Comparison of ENCODE assay signal across 8 cellular contexts in the genomic region with DNA sequence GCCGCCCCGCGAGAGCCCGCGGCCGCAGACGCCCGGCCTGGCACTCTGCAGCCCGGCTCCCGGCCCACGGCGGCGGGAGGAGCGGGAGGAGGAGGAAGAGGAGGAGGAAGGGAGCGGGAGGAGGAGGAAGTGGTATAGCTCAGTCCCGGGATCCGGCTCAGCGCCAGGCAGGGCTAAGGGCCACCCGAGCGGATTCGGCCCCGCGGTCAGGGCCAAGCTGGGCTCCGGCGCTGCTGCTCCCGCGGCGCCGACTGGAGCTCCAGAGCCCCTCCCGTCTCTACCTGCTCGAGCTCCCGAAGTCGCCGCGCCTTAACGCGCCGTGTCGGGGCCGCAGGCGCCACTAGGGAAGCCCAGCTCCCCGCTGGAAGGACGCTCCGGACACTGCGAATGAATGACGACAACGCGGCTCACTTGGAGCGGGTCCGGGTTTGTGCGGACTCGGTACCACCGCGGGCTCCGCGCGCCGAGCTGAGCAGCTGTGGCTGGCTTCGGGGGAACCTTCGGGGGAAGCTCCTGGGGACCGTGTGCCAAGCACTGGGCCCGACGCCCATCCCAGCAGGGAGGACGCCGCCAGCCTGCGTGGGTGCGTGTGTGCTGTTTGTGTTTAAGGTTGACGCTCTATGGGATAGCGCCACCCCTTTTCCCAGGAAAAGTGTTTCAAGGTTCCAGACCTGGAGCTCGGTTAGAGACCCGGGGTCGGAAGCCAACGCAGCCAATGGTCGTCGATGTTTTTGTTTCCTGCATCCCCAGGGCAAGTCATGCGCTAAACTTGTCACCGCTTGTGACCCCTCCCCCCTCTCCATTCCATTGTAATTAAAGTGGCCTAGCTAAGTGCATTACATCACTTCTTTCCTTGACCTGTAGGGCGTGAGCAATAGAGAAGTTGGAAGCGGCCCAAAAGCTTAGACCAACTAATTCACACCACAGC. TPM values are rescaled to one million over a fixed set of nuclear protein-coding genes. Genes with fewer than 3 reads are reported as not detected.
DNase-seq lines count a peak whose midpoint lies in the region; ATAC-seq and TF ChIP-seq lines count a peak whose summit lies in the region.

A gene (minus strand): TSS at position 94 of the 928 bp plus-strand sequence. CDS start 340 bp downstream, outside the sequence.

- H3K9me3 Mint-ChIP-seq in CD4-positive, alpha-beta T cell: no peaks in the 10 kb centered on the region
- no peaks in the 10 kb centered on the region for H3K9me3 Mint-ChIP-seq in activated CD8-positive, alpha-beta memory T cell treated with anti-CD3 and anti-CD28 coated beads, Interleukin-2, amount 10 ng/mL, durations not matched to agents 7 days and 5 days (ENCODE audit: low read depth)

- no peak for DNase-seq in CD4-positive, alpha-beta T cell
- DNase-seq in NCI-H2196 (lab: John Stamatoyannopoulos, UW; ENCODE audit: unreplicated experiment) (peak; percentile 70), fibroblast of pulmonary artery (ENCODE audit: low read depth) (peak; percentile 82), ureter (ENCODE audit: low spot score) (peak; percentile 86)
- no peak for DNase-seq in activated CD8-positive, alpha-beta memory T cell treated with anti-CD3 and anti-CD28 coated beads, Interleukin-2, amount 10 ng/mL, durations not matched to agents 7 days and 5 days

- no peaks in the 10 kb centered on the region for H3K4me1 ChIP-seq in mucosa of stomach (ENCODE audit: control insufficient read depth, insufficient read depth, low read length)

- ATAC-seq in CD4-positive, alpha-beta T cell (ENCODE audit: poor library complexity): no peak
- ATAC-seq in GM19035 (IDR thresholded peaks at IDR 0.05; ENCODE audit: unreplicated experiment) (peak; percentile 36), HG03159 (IDR thresholded peaks at IDR 0.05; ENCODE audit: unreplicated experiment) (peak; percentile 34)
- peak; percentile 33 for ATAC-seq in activated CD8-positive, alpha-beta memory T cell treated with anti-CD3 and anti-CD28 coated beads, Interleukin-2, amount 10 ng/mL, durations not matched to agents 7 days and 5 days

- intact Hi-C loops in CD4-positive, alpha-beta T cell (cut with DNase I, micrococcal nuclease): no loop called here

- peak within 1 kb of the TSS; percentile 88 for H3K9ac ChIP-seq in mucosa of stomach (ENCODE audit: low read length)

- TF ChIP-seq CTCF in CD4-positive, alpha-beta T cell (IDR thresholded peaks at IDR 0.05): no peak
- TF ChIP-seq CTCF in fibroblast of pulmonary artery (IDR thresholded peaks at IDR 0.05; ENCODE audit: low read length, missing control alignments): no peak

- H3K27ac Mint-ChIP-seq in CD4-positive, alpha-beta T cell: no peak within 1 kb of the TSS
- H3K27ac Mint-ChIP-seq in activated CD8-positive, alpha-beta memory T cell treated with anti-CD3 and anti-CD28 coated beads, Interleukin-2, amount 10 ng/mL, durations not matched to agents 7 days and 5 days: no peak within 1 kb of the TSS

- H3K9me3 ChIP-seq in CD4-positive, alpha-beta T cell (ENCODE audit: control insufficient read depth, low read length): no peaks in the 10 kb centered on the region
- no peaks in the 10 kb centered on the region for H3K9me3 ChIP-seq in mucosa of stomach (ENCODE audit: control insufficient read depth, low read length)

- H3K27ac ChIP-seq in CD4-positive, alpha-beta T cell (ENCODE audit: low read depth, low read length): no peak within 1 kb of the TSS

- H3K27me3 ChIP-seq in CD4-positive, alpha-beta T cell (ENCODE audit: control insufficient read depth, insufficient read depth, low read length): peaks cover 42% of the 10 kb centered on the region
- H3K27me3 ChIP-seq in mucosa of stomach (ENCODE audit: control insufficient read depth, insufficient read depth, low read length): no peaks in the 10 kb centered on the region

- no peaks in the 10 kb centered on the region for H3K36me3 ChIP-seq in mucosa of stomach (ENCODE audit: control insufficient read depth, insufficient read depth, low read length)

- POLR2A ChIA-PET in CD4-positive, alpha-beta T cell (lab: Charles Lee): no interaction called here

- CTCF ChIA-PET in CD4-positive, alpha-beta T cell (lab: Charles Lee): no interaction called here
- CTCF ChIA-PET in activated CD8-positive, alpha-beta memory T cell treated with anti-CD3 and anti-CD28 coated beads, Interleukin-2, amount 10 ng/mL, durations not matched to agents 7 days and 5 days (lab: Charles Lee): no interaction called here

- no peaks in the 10 kb centered on the region for H3K4me1 Mint-ChIP-seq in CD4-positive, alpha-beta T cell (ENCODE audit: low read depth)
- H3K4me1 Mint-ChIP-seq in activated CD8-positive, alpha-beta memory T cell treated with anti-CD3 and anti-CD28 coated beads, Interleukin-2, amount 10 ng/mL, durations not matched to agents 7 days and 5 days: peaks cover 10% of the 10 kb centered on the region

- H3K36me3 Mint-ChIP-seq in CD4-positive, alpha-beta T cell (ENCODE audit: low read depth): no peaks in the 10 kb centered on the region
- H3K36me3 Mint-ChIP-seq in activated CD8-positive, alpha-beta memory T cell treated with anti-CD3 and anti-CD28 coated beads, Interleukin-2, amount 10 ng/mL, durations not matched to agents 7 days and 5 days: no peaks in the 10 kb centered on the region

- peak within 1 kb of the TSS; percentile 48 for H3K4me3 Mint-ChIP-seq in CD4-positive, alpha-beta T cell
- peak within 1 kb of the TSS; percentile 22 for H3K4me3 Mint-ChIP-seq in activated CD8-positive, alpha-beta memory T cell treated with anti-CD3 and anti-CD28 coated beads, Interleukin-2, amount 10 ng/mL, durations not matched to agents 7 days and 5 days

- peaks cover 78% of the 10 kb centered on the region for H3K27me3 Mint-ChIP-seq in CD4-positive, alpha-beta T cell
- H3K27me3 Mint-ChIP-seq in activated CD8-positive, alpha-beta memory T cell treated with anti-CD3 and anti-CD28 coated beads, Interleukin-2, amount 10 ng/mL, durations not matched to agents 7 days and 5 days: peaks cover 64% of the 10 kb centered on the region

- H3K4me3 ChIP-seq in fibroblast of pulmonary artery (replicated peaks; ENCODE audit: low read depth, low read length) (peak within 1 kb of the TSS; percentile 69), mucosa of stomach (ENCODE audit: low read length) (peak within 1 kb of the TSS; percentile 66)

RNA-seq across cellular contexts. Expression of the gene that starts here (rescaled TPM):
- total RNA-seq in CD4-positive, alpha-beta T cell: under 1 TPM; 0.20 to 0.33 TPM
- total RNA-seq in activated CD8-positive, alpha-beta memory T cell treated with anti-CD3 and anti-CD28 coated beads, Interleukin-2, amount 10 ng/mL, durations not matched to agents 7 days and 5 days: under 1 TPM in 1 of 2 experiments, not detected in 1; 0.14 TPM
- total RNA-seq in ureter: 64.3 TPM

Comparison
In these comparisons a context has a peak if more than half of its experiments do, and no peak if none do; other contexts are left out.
1. RNA of the gene that starts here (total RNA-seq): 64.3 TPM in ureter (single experiment); 0.20 to 0.33 TPM in CD4-positive, alpha-beta T cell and 0.14 TPM in activated CD8-positive, alpha-beta memory T cell treated with anti-CD3 and anti-CD28 coated beads, Interleukin-2, amount 10 ng/mL, durations not matched to agents 7 days and 5 days; every median in the first group is over 10 times any median in the second.
2. Peak in ATAC-seq in activated CD8-positive, alpha-beta memory T cell treated with anti-CD3 and anti-CD28 coated beads, Interleukin-2, amount 10 ng/mL, durations not matched to agents 7 days and 5 days; RNA of the gene not detected or under 1 TPM.
3. DNase-seq: peak in NCI-H2196 (single experiment), fibroblast of pulmonary artery (single experiment) and ureter (single experiment); none in CD4-positive, alpha-beta T cell (0 of 10) and activated CD8-positive, alpha-beta memory T cell treated with anti-CD3 and anti-CD28 coated beads, Interleukin-2, amount 10 ng/mL, durations not matched to agents 7 days and 5 days (single experiment).